Comparison of ENCODE assay signal across 10 cellular contexts in genomic region chr1:20322081-20322824, GRCh38. TPM values are rescaled to one million over a fixed set of nuclear protein-coding genes. Genes with fewer than 3 reads are reported as not detected.
DNase-seq lines count a peak whose midpoint lies in the region; ATAC-seq, FAIRE-seq and TF ChIP-seq lines count a peak whose summit lies in the region.
"Had no signal": no experiment of that assay in that cellular context is flagged by ENCODE, and none has a peak within 500 bp of the region (broad histone marks: within the 10 kb centered on the region; RNA-seq: fewer than 3 reads in every experiment).

No MANE protein-coding gene starts in this region.

- H3K4me1 Mint-ChIP-seq in activated naive CD4-positive, alpha-beta T cell treated with anti-CD3 and anti-CD28 coated beads for 36 hours (ENCODE audit: low read depth): peaks cover 28% of the 10 kb centered on the region
- H3K4me1 Mint-ChIP-seq in stimulated activated naive CD8-positive, alpha-beta T cell treated with anti-CD3 and anti-CD28 coated beads, Interleukin-15, amount 100 ng/mL, for 72 hours: peaks cover 25% of the 10 kb centered on the region

- CTCF ChIA-PET in activated naive CD4-positive, alpha-beta T cell treated with anti-CD3 and anti-CD28 coated beads for 36 hours (lab: Charles Lee): interaction anchor here (0.5 to 2.1 kb wide), 3 partner anchors 13 to 148 kb away, joined by 3 to 7 read pairs (median 4); no protein-coding TSS in a partner anchor

- H3K36me3 Mint-ChIP-seq in activated naive CD4-positive, alpha-beta T cell treated with anti-CD3 and anti-CD28 coated beads for 36 hours (ENCODE audit: low read depth): no peaks in the 10 kb centered on the region

- H3K27me3 Mint-ChIP-seq in activated naive CD4-positive, alpha-beta T cell treated with anti-CD3 and anti-CD28 coated beads for 36 hours (ENCODE audit: low read depth): peaks cover 2% of the 10 kb centered on the region
- peaks cover 56% of the 10 kb centered on the region for H3K27me3 Mint-ChIP-seq in stimulated activated naive CD8-positive, alpha-beta T cell treated with anti-CD3 and anti-CD28 coated beads, Interleukin-15, amount 100 ng/mL, for 72 hours

- peak overlapping the region; percentile 73 for H3K27ac Mint-ChIP-seq in activated naive CD4-positive, alpha-beta T cell treated with anti-CD3 and anti-CD28 coated beads for 36 hours
- H3K27ac Mint-ChIP-seq in stimulated activated naive CD8-positive, alpha-beta T cell treated with anti-CD3 and anti-CD28 coated beads, Interleukin-15, amount 100 ng/mL, for 72 hours: peak overlapping the region; percentile 48 to 52

- DNase-seq in activated naive CD4-positive, alpha-beta T cell treated with anti-CD3 and anti-CD28 coated beads for 36 hours: peak; percentile 63
- no peak for DNase-seq in activated naive CD4-positive, alpha-beta T cell treated with anti-CD3 and anti-CD28 coated beads, Interleukin-2, amount 50 U/mL, for 16 hours
- DNase-seq in bronchial epithelial cell (ENCODE audit: low read depth) (no peak), NOMO-1 treated with DMSO at 0.1 percent for 48 hours (lab: John Stamatoyannopoulos, UW; ENCODE audit: unreplicated experiment) (no peak), WERI-Rb-1 (no peak), COLO668 (lab: John Stamatoyannopoulos, UW; ENCODE audit: unreplicated experiment) (no peak)
- DNase-seq in stimulated activated naive CD8-positive, alpha-beta T cell treated with anti-CD3 and anti-CD28 coated beads, Interleukin-15, amount 100 ng/mL, for 72 hours: peak in 1 of 2 donors; percentile 18
- DNase-seq: activated gamma-delta T cell treated with Interleukin-2 at 50 U/mL for 16 hours, NCI-H774 had no signal

- peak; percentile 64 for ATAC-seq in HG03378 (IDR thresholded peaks at IDR 0.05; ENCODE audit: unreplicated experiment)
- peak; percentile 92 for ATAC-seq in stimulated activated naive CD8-positive, alpha-beta T cell treated with anti-CD3 and anti-CD28 coated beads, Interleukin-15, amount 100 ng/mL, for 72 hours

- FAIRE-seq in bronchial epithelial cell (lab: Jason Lieb, UNC): peak; percentile 64

- H3K36me3 ChIP-seq in bronchial epithelial cell (ENCODE audit: control insufficient read depth, insufficient read depth, low read length): no peaks in the 10 kb centered on the region
- no peaks in the 10 kb centered on the region for H3K36me3 ChIP-seq in WERI-Rb-1

- H3K27ac ChIP-seq in WERI-Rb-1: no peak overlapping the region

- peak overlapping the region; percentile 7 for H3K4me3 Mint-ChIP-seq in activated naive CD4-positive, alpha-beta T cell treated with anti-CD3 and anti-CD28 coated beads for 36 hours
- H3K4me3 Mint-ChIP-seq in stimulated activated naive CD8-positive, alpha-beta T cell treated with anti-CD3 and anti-CD28 coated beads, Interleukin-15, amount 100 ng/mL, for 72 hours: peak overlapping the region; percentile 11 to 39

- H3K9me3 ChIP-seq in WERI-Rb-1 (ENCODE audit: severe bottlenecking): no peaks in the 10 kb centered on the region

- H3K9me3 Mint-ChIP-seq in activated naive CD4-positive, alpha-beta T cell treated with anti-CD3 and anti-CD28 coated beads for 36 hours: no peaks in the 10 kb centered on the region
- H3K9me3 Mint-ChIP-seq in stimulated activated naive CD8-positive, alpha-beta T cell treated with anti-CD3 and anti-CD28 coated beads, Interleukin-15, amount 100 ng/mL, for 72 hours: no peaks in the 10 kb centered on the region

- H3K27me3 ChIP-seq in bronchial epithelial cell (ENCODE audit: control insufficient read depth, insufficient read depth, low read length) (peaks cover 3% of the 10 kb centered on the region), WERI-Rb-1 (ENCODE audit: insufficient read depth, low read depth, severe bottlenecking) (peaks cover 9% of the 10 kb centered on the region)

- intact Hi-C loops in activated naive CD4-positive, alpha-beta T cell treated with anti-CD3 and anti-CD28 coated beads for 36 hours (cut with micrococcal nuclease): loop anchor here (1.0 to 10.0 kb wide), 3 partner anchors 37 to 607 kb away; no protein-coding TSS in a partner anchor

- H3K4me3 ChIP-seq in bronchial epithelial cell (ENCODE audit: low read depth, low read length): no peak overlapping the region
- no peak overlapping the region for H3K4me3 ChIP-seq in WERI-Rb-1 (ENCODE audit: low read depth, low read length)

- no peak for TF ChIP-seq CTCF in bronchial epithelial cell (IDR thresholded peaks at IDR 0.05; ENCODE audit: insufficient read depth, low read length, severe bottlenecking)
- no peak for TF ChIP-seq CTCF in WERI-Rb-1 (IDR thresholded peaks at IDR 0.05; ENCODE audit: low read depth, low read length)

RNA-seq across cellular contexts. Expression of gene VWA5B1, which starts 31.6 kb away (rescaled TPM):
- not detected for total RNA-seq in activated naive CD4-positive, alpha-beta T cell treated with anti-CD3 and anti-CD28 coated beads for 36 hours
- not detected in 2 replicates for total RNA-seq in bronchial epithelial cell
